8 cellular contexts compared by ENCODE assay signal in genomic region chr1:36385410-36386261, GRCh38. TPM values are rescaled to one million over a fixed set of nuclear protein-coding genes. Genes with fewer than 3 reads are reported as not detected.
DNase-seq lines count a peak whose midpoint lies in the region; ATAC-seq and TF ChIP-seq lines count a peak whose summit lies in the region.

STK40 (minus strand) TSS chr1:36385924; CDS start chr1:36361332, 24,592 bp downstream.

- TF ChIP-seq CTCF in HFF-Myc (IDR thresholded peaks at IDR 0.05; ENCODE audit: low read depth, low read length, missing control alignments) (no peak), gastroesophageal sphincter (IDR thresholded peaks at IDR 0.05) (peak in 1 of 4 experiments; percentile 15), neutrophil (IDR thresholded peaks at IDR 0.05) (no peak)

- peaks cover 0 to 83% (median 37%) of the 10 kb centered on the region in 3 donors for H3K4me1 ChIP-seq in gastroesophageal sphincter
- H3K4me1 ChIP-seq in neutrophil (ENCODE audit: control insufficient read depth in 1 of 2, insufficient read depth in 1 of 2, low read depth in 1 of 2, low read length in 1 of 2): peaks cover 82 to 85% of the 10 kb centered on the region in 2 experiments

- ATAC-seq in gastroesophageal sphincter: peak; percentile 87

- no CpG with 5 or more reads among the region's 82 CpGs for WGBS in gastroesophageal sphincter (ENCODE audit: low coverage in 1 of 2), 2 donors

- peak; percentile 98 for DNase-seq in GDM1 (lab: John Stamatoyannopoulos, UW)
- peak; percentile 98 for DNase-seq in HFF-Myc (ENCODE audit: extremely low read depth, low read depth)
- DNase-seq in NAMALWA (ENCODE audit: low spot score): peak; percentile 99
- DNase-seq in SK-N-MC (ENCODE audit: low read depth, low spot score): peak; percentile 98
- DNase-seq in activated naive CD4-positive, alpha-beta T cell treated with anti-CD3 and anti-CD28 coated beads, Interleukin-2, amount 10 ng/mL, durations not matched to agents 7 days and 5 days: peak; percentile 98
- peak; percentile 75 to 99 (median 97) for DNase-seq in substantia nigra (lab: John Stamatoyannopoulos, UW)

- H3K27ac ChIP-seq in SK-N-MC (peak within 1 kb of the TSS; percentile 100), gastroesophageal sphincter (peak within 1 kb of the TSS; percentile 96 to 99 (median 96)), neutrophil (peak within 1 kb of the TSS; percentile 99), substantia nigra (ENCODE audit: low read depth, low read length, poor library complexity, severe bottlenecking) (peak within 1 kb of the TSS; percentile 96)

- no peaks in the 10 kb centered on the region for H3K27me3 Mint-ChIP-seq in activated naive CD4-positive, alpha-beta T cell treated with anti-CD3 and anti-CD28 coated beads, Interleukin-2, amount 10 ng/mL, durations not matched to agents 7 days and 5 days

- H3K4me3 ChIP-seq in HFF-Myc (replicated peaks; ENCODE audit: low read depth, low read length) (peak within 1 kb of the TSS; percentile 91), SK-N-MC (peak within 1 kb of the TSS; percentile 99), gastroesophageal sphincter (peak within 1 kb of the TSS; percentile 77 to 98), neutrophil (ENCODE audit: low read depth in 1 of 2, low read length in 1 of 2) (peak within 1 kb of the TSS; percentile 88 to 98)

- TF ChIP-seq EP300 in gastroesophageal sphincter (IDR thresholded peaks at IDR 0.05): no peak

- H3K27ac Mint-ChIP-seq in activated naive CD4-positive, alpha-beta T cell treated with anti-CD3 and anti-CD28 coated beads, Interleukin-2, amount 10 ng/mL, durations not matched to agents 7 days and 5 days: peak within 1 kb of the TSS; percentile 100

- H3K27me3 ChIP-seq in gastroesophageal sphincter: no peaks in the 10 kb centered on the region
- no peaks in the 10 kb centered on the region for H3K27me3 ChIP-seq in neutrophil

- no peaks in the 10 kb centered on the region for H3K9me3 Mint-ChIP-seq in activated naive CD4-positive, alpha-beta T cell treated with anti-CD3 and anti-CD28 coated beads, Interleukin-2, amount 10 ng/mL, durations not matched to agents 7 days and 5 days

- peak within 1 kb of the TSS; percentile 75 for H3K4me3 Mint-ChIP-seq in activated naive CD4-positive, alpha-beta T cell treated with anti-CD3 and anti-CD28 coated beads, Interleukin-2, amount 10 ng/mL, durations not matched to agents 7 days and 5 days

- peaks cover 32% of the 10 kb centered on the region for H3K36me3 Mint-ChIP-seq in activated naive CD4-positive, alpha-beta T cell treated with anti-CD3 and anti-CD28 coated beads, Interleukin-2, amount 10 ng/mL, durations not matched to agents 7 days and 5 days

- peaks cover 59% of the 10 kb centered on the region for H3K4me1 Mint-ChIP-seq in activated naive CD4-positive, alpha-beta T cell treated with anti-CD3 and anti-CD28 coated beads, Interleukin-2, amount 10 ng/mL, durations not matched to agents 7 days and 5 days

- peak within 1 kb of the TSS; percentile 100 for H3K9ac ChIP-seq in SK-N-MC (ENCODE audit: insufficient read length)

- CTCF ChIA-PET in activated naive CD4-positive, alpha-beta T cell treated with anti-CD3 and anti-CD28 coated beads, Interleukin-2, amount 10 ng/mL, durations not matched to agents 7 days and 5 days (lab: Charles Lee): interaction anchor here (1.1 to 4.5 kb wide), 9 partner anchors 12 to 197 kb away, joined by 3 to 36 read pairs (median 7); partner anchors contain the start of gene LSM10

- H3K36me3 ChIP-seq in SK-N-MC (ENCODE audit: insufficient read depth, low read length): peaks cover 5% of the 10 kb centered on the region; the same call in 1 of the 2 replicates
- H3K36me3 ChIP-seq in gastroesophageal sphincter: peaks cover 0 to 9% of the 10 kb centered on the region in 2 donors
- peaks cover 18% of the 10 kb centered on the region for H3K36me3 ChIP-seq in neutrophil

- TF ChIP-seq POLR2A in gastroesophageal sphincter (IDR thresholded peaks at IDR 0.05): peak; percentile 87 to 94

- H3K9me3 ChIP-seq in SK-N-MC (ENCODE audit: low read depth, low read length) (no peaks in the 10 kb centered on the region), gastroesophageal sphincter (no peaks in the 10 kb centered on the region), neutrophil (no peaks in the 10 kb centered on the region)

RNA-seq across cellular contexts. Expression of gene STK40, which starts in this region (rescaled TPM):
- total RNA-seq in gastroesophageal sphincter: 100 to 1,000 TPM in 1 of 4 donors, 10 to 100 TPM in 3; 39.2 to 127 (median 68.6) TPM

Comparison
In these comparisons a context has a peak if more than half of its experiments do, and no peak if none do; other contexts are left out.
1. Peak in every context shown above with its lines: DNase-seq, ATAC-seq, H3K4me3 ChIP-seq and H3K27ac ChIP-seq.